In genomic region chr11:61959678-61960077, GRCh38 we compare ENCODE assay signal across 27 cellular contexts. TPM values are rescaled to one million over a fixed set of nuclear protein-coding genes. Genes with fewer than 3 reads are reported as not detected.
A peak's percentile ranks its signal among the peaks of the same experiment; 100 is the strongest.
DNase-seq lines count a peak whose midpoint lies in the region; ATAC-seq, FAIRE-seq and TF ChIP-seq lines count a peak whose summit lies in the region.
"Had no signal": no experiment of that assay in that cellular context is flagged by ENCODE, and none has a peak within 500 bp of the region (broad histone marks: within the 10 kb centered on the region; RNA-seq: fewer than 3 reads in every experiment).

No MANE protein-coding gene starts in this region.

- TF ChIP-seq EP300 in A549 (IDR thresholded peaks at IDR 0.05), result no peak

- no peak for FAIRE-seq in A549 (lab: Jason Lieb, UNC)
- no peak for FAIRE-seq in D721Med (lab: Jason Lieb, UNC)
- FAIRE-seq: astrocyte had no signal

- no peak for DNase-seq in A549 (ENCODE audit: low read depth in 1 of 2, low spot score in 1 of 2)
- DNase-seq in D721Med (ENCODE audit: insufficient read length, low spot score), result peak; percentile 2
- DNase-seq in NCI-H1092 (lab: John Stamatoyannopoulos, UW), result no peak
- DNase-seq in DMS153 treated with DMSO at 0.1 percent for 48 hours (lab: John Stamatoyannopoulos, UW; ENCODE audit: unreplicated experiment), result no peak
- DNase-seq: activated CD4-positive, alpha-beta T cell treated with anti-CD3 and anti-CD28 coated beads, Interleukin-2, amount 10 ng/mL, durations not matched to agents 24 days and 14 days; activated naive CD4-positive, alpha-beta T cell treated with anti-CD3 and anti-CD28 coated beads, Interleukin-2, amount 50 U/mL, for 16 hours; activated T-cell treated with anti-CD3 and anti-CD28 coated beads for 4 hours; effector CD8-positive, alpha-beta T cell; esophagus squamous epithelium; HCEC 1CT; left cardiac atrium; MM.1S; natural killer cell; NCI-H146; NCI-H2171; NCI-H69; SIG-M5; stimulated activated CD4-positive, alpha-beta T cell treated with anti-CD3 and anti-CD28 coated beads, Interleukin-2, amount 100 ng/mL, for 24 hours; stimulated activated naive CD4-positive, alpha-beta T cell; transverse colon had no signal

- TF ChIP-seq POLR2A in A549 (IDR thresholded peaks at IDR 0.05; ENCODE audit: low read length), result no peak

- H3K4me3 ChIP-seq in A549 (no peak overlapping the region), neutrophil (ENCODE audit: low read depth in 1 of 2, low read length in 1 of 2) (peak overlapping the region in 1 of 2 experiments; percentile 78)
- H3K4me3 ChIP-seq: esophagus squamous epithelium, transverse colon had no signal

- H3K36me3 ChIP-seq in neutrophil, result peaks cover 84% of the 10 kb centered on the region

- H3K4me2 ChIP-seq in A549, result no peak overlapping the region

- 95% methylated on average over 6 of the region's 6 CpGs for WGBS in A549 (ENCODE audit: missing lambda C conversion rate)

- peaks cover 61% of the 10 kb centered on the region for H3K4me1 ChIP-seq in A549
- peaks cover 91 to 93% of the 10 kb centered on the region in 2 experiments for H3K4me1 ChIP-seq in neutrophil (ENCODE audit: control insufficient read depth in 1 of 2, insufficient read depth in 1 of 2, low read depth in 1 of 2, low read length in 1 of 2)

- no peaks in the 10 kb centered on the region for H3K27me3 ChIP-seq in neutrophil

- peak overlapping the region; percentile 97 to 99; a peak in 4 of 6 replicates for H3K27ac ChIP-seq in A549
- peak overlapping the region; percentile 97 for H3K27ac ChIP-seq in cingulate gyrus (ENCODE audit: low read depth, low read length)
- peak overlapping the region; percentile 95 for H3K27ac ChIP-seq in neutrophil

- POLR2A ChIA-PET in A549 (lab: Yijun Ruan, JAX), result interaction anchor here (0.8 kb wide), 1 partner anchor 8 kb away, joined by 3 read pairs; the partner anchor contains the start of gene FTH1

- TF ChIP-seq CTCF in A549 (IDR thresholded peaks at IDR 0.05), result no peak
- no peak for TF ChIP-seq CTCF in D721Med (IDR thresholded peaks at IDR 0.05; ENCODE audit: insufficient read depth, missing control alignments)
- no peak for TF ChIP-seq CTCF in neutrophil (IDR thresholded peaks at IDR 0.05)

- H3K9me3 ChIP-seq in A549 (no peaks in the 10 kb centered on the region), neutrophil (peaks cover under 1% of the 10 kb centered on the region)
- H3K9me3 ChIP-seq: esophagus squamous epithelium, transverse colon had no signal

- CTCF ChIA-PET in A549 (lab: Yijun Ruan, JAX), result interaction anchor here (0.6 to 8.0 kb wide), 8 partner anchors 9 to 163 kb away, joined by 3 to 101 read pairs (median 6); partner anchors contain the start of gene BEST1

- TF ChIP-seq RAD21 in A549 (conservative IDR thresholded peaks at IDR 0.05 in 1 of 2, IDR thresholded peaks at IDR 0.05 in 1 of 2), result no peak

- ATAC-seq in A549 (no peak), HG02798 (IDR thresholded peaks at IDR 0.05; ENCODE audit: poor library complexity, unreplicated experiment) (no peak), HG03571 (IDR thresholded peaks at IDR 0.05; ENCODE audit: unreplicated experiment) (no peak)
- ATAC-seq: left cardiac atrium, T-cell had no signal

TF ChIP-seq in A549, 52 proteins besides CTCF, POLR2A, EP300 and RAD21:
- no peak for TF ChIP-seq TP53 (CRISPR knock-in tag; IDR thresholded peaks at IDR 0.05)
- TF ChIP-seq JUN (IDR thresholded peaks at IDR 0.05), result no peak
- TF ChIP-seq ZFP36 (IDR thresholded peaks at IDR 0.05; ENCODE audit: borderline replicate concordance, partially characterized antibody), result no peak
- no peak for TF ChIP-seq SREBF2 (IDR thresholded peaks at IDR 0.05)
- TF ChIP-seq MAX (IDR thresholded peaks at IDR 0.05), result no peak
- TF ChIP-seq HDAC2 (IDR thresholded peaks at IDR 0.05), result no peak

RNA-seq across cellular contexts. Expression of gene FTH1, which starts 7.8 kb away (rescaled TPM):
- polyA plus RNA-seq in A549 (2011; rRNA removed) (2,791 and 4,959 TPM in 2 replicates), A549 (2017; fragmentation: RNase III; extraction: RNeasy Plus Mini Kit Qiagen cat#74134 plus additional on column Dnase treatment) (12,354 to 13,747 TPM (median 12,799 TPM) in 3 replicates)
- polyA plus RNA-seq in A549 (2012; cell fraction: cytosol; rRNA removed), result 6,916 and 9,060 TPM in 2 replicates
- polyA plus RNA-seq in A549 (2012; cell fraction: nucleus; rRNA removed), result 2,875 and 3,583 TPM in 2 replicates
- polyA minus RNA-seq in A549 (2011; rRNA and poly(A)+ RNA removed), result 2,337 and 2,680 TPM in 2 replicates

RNA-seq across cellular contexts. Expression of gene BEST1, which starts 9.5 kb away (rescaled TPM):
- 1.2 and 1.5 TPM in 2 replicates for polyA plus RNA-seq in A549 (2011; rRNA removed)
- 0.23 and 0.29 TPM in 2 replicates for polyA plus RNA-seq in A549 (2012; cell fraction: cytosol; rRNA removed)
- 0.22 and 0.32 TPM in 2 replicates for polyA plus RNA-seq in A549 (2012; cell fraction: nucleus; rRNA removed)
- 0.98 to 2.1 TPM (median 1.9 TPM) in 3 replicates for polyA plus RNA-seq in A549 (2017; fragmentation: RNase III; extraction: RNeasy Plus Mini Kit Qiagen cat#74134 plus additional on column Dnase treatment)
- 2.0 and 2.2 TPM in 2 replicates for polyA minus RNA-seq in A549 (2011; rRNA and poly(A)+ RNA removed)

RNA-seq across cellular contexts. Expression of gene RAB3IL1, which starts 42.3 kb away (rescaled TPM):
- polyA plus RNA-seq in A549 (2011; rRNA removed) (3.8 and 5.8 TPM in 2 replicates), A549 (2017; fragmentation: RNase III; extraction: RNeasy Plus Mini Kit Qiagen cat#74134 plus additional on column Dnase treatment) (5.0 to 6.6 TPM (median 6.2 TPM) in 3 replicates)
- 8.7 and 11.4 TPM in 2 replicates for polyA plus RNA-seq in A549 (2012; cell fraction: cytosol; rRNA removed)
- 10.1 and 10.9 TPM in 2 replicates for polyA plus RNA-seq in A549 (2012; cell fraction: nucleus; rRNA removed)
- polyA minus RNA-seq in A549 (2011; rRNA and poly(A)+ RNA removed), result 2.6 and 4.4 TPM in 2 replicates
- polyA plus RNA-seq: IgD-negative memory B cell had no signal
